In genomic region chr1:1959459-1959839, GRCh38 we compare ENCODE assay signal across 20 cellular contexts. TPM values are rescaled to one million over a fixed set of nuclear protein-coding genes. Genes with fewer than 3 reads are reported as not detected.
DNase-seq lines count a peak whose midpoint lies in the region; ATAC-seq and TF ChIP-seq lines count a peak whose summit lies in the region.
"Had no signal": no experiment of that assay in that cellular context is flagged by ENCODE, and none has a peak within 500 bp of the region (broad histone marks: within the 10 kb centered on the region; RNA-seq: fewer than 3 reads in every experiment).

No MANE protein-coding gene starts in this region.

- peaks cover 13% of the 10 kb centered on the region for H3K4me1 Mint-ChIP-seq in activated CD8-positive, alpha-beta T cell treated with anti-CD3 and anti-CD28 coated beads for 36 hours (ENCODE audit: low read depth)
- peaks cover 1% of the 10 kb centered on the region for H3K4me1 Mint-ChIP-seq in activated CD8-positive, alpha-beta T cell treated with anti-CD3 and anti-CD28 coated beads, Interleukin-2, amount 10 ng/mL, durations not matched to agents 7 days and 5 days (ENCODE audit: low read depth)

- H3K4me2 ChIP-seq in Karpas-422 (ENCODE audit: low read depth, low read length, poor library complexity, severe bottlenecking) (peak overlapping the region; percentile 29), smooth muscle cell (peak overlapping the region; percentile 72)

- peaks cover 4% of the 10 kb centered on the region; the same call in 1 of the 2 replicates for H3K4me1 ChIP-seq in Karpas-422 (ENCODE audit: low read length)
- no peaks in the 10 kb centered on the region for H3K4me1 ChIP-seq in smooth muscle cell (ENCODE audit: low read depth)
- H3K4me1 ChIP-seq: prostate gland had no signal

- peaks cover 29% of the 10 kb centered on the region for H3K27me3 Mint-ChIP-seq in activated CD8-positive, alpha-beta T cell treated with anti-CD3 and anti-CD28 coated beads for 36 hours
- peaks cover 5% of the 10 kb centered on the region for H3K27me3 Mint-ChIP-seq in activated CD8-positive, alpha-beta T cell treated with anti-CD3 and anti-CD28 coated beads, Interleukin-2, amount 10 ng/mL, durations not matched to agents 7 days and 5 days (ENCODE audit: low read depth)

- CTCF ChIA-PET in activated CD8-positive, alpha-beta T cell treated with anti-CD3 and anti-CD28 coated beads for 36 hours (lab: Charles Lee), result interaction anchor here (1.0 to 11.3 kb wide), 6 partner anchors 13 to 214 kb away, joined by 3 to 100 read pairs (median 6); no protein-coding TSS in a partner anchor
- CTCF ChIA-PET in activated CD8-positive, alpha-beta T cell treated with anti-CD3 and anti-CD28 coated beads, Interleukin-2, amount 10 ng/mL, durations not matched to agents 7 days and 5 days (lab: Charles Lee), result interaction anchor here (1.0 to 6.1 kb wide), 2 partner anchors 50 to 86 kb away, joined by 3 to 100 read pairs; no protein-coding TSS in a partner anchor

- peak overlapping the region; percentile 46 for H3K4me3 Mint-ChIP-seq in activated CD8-positive, alpha-beta T cell treated with anti-CD3 and anti-CD28 coated beads for 36 hours
- H3K4me3 Mint-ChIP-seq in activated CD8-positive, alpha-beta T cell treated with anti-CD3 and anti-CD28 coated beads, Interleukin-2, amount 10 ng/mL, durations not matched to agents 7 days and 5 days, result no peak overlapping the region
- H3K4me3 Mint-ChIP-seq: activated T-helper 1 cell treated with anti-CD3 and anti-CD28 coated beads, Interleukin-12 subunit alpha, Interleukin-12 subunit beta, Interleukin-2, Interleukin-4 antibody, amounts not matched to agents 30 ng/mL and 10 ng/mL and 1 ng/mL, durations not matched to agents 14 hours and 24 hours and 36 hours; CD14-positive monocyte; central memory CD8-positive, alpha-beta T cell; naive thymus-derived CD8-positive, alpha-beta T cell had no signal

- no peak overlapping the region for H3K27ac Mint-ChIP-seq in activated CD8-positive, alpha-beta T cell treated with anti-CD3 and anti-CD28 coated beads for 36 hours
- H3K27ac Mint-ChIP-seq in activated CD8-positive, alpha-beta T cell treated with anti-CD3 and anti-CD28 coated beads, Interleukin-2, amount 10 ng/mL, durations not matched to agents 7 days and 5 days, result no peak overlapping the region
- H3K27ac Mint-ChIP-seq: activated T-helper 1 cell treated with anti-CD3 and anti-CD28 coated beads, Interleukin-12 subunit alpha, Interleukin-12 subunit beta, Interleukin-2, Interleukin-4 antibody, amounts not matched to agents 30 ng/mL and 10 ng/mL and 1 ng/mL, durations not matched to agents 14 hours and 24 hours and 36 hours; CD14-positive monocyte; naive thymus-derived CD8-positive, alpha-beta T cell had no signal

- H4K20me1 ChIP-seq in Karpas-422 (ENCODE audit: insufficient read depth, low read depth, low read length) (no peaks in the 10 kb centered on the region), smooth muscle cell (ENCODE audit: low read depth) (no peaks in the 10 kb centered on the region)

- no peak for TF ChIP-seq CTCF in activated CD8-positive, alpha-beta T cell treated with anti-CD3 and anti-CD28 coated beads for 36 hours (IDR thresholded peaks at IDR 0.05)
- TF ChIP-seq CTCF in dorsolateral prefrontal cortex (IDR thresholded peaks at IDR 0.05 in 54 of 56, conservative IDR thresholded peaks at IDR 0.05 in 2 of 56; ENCODE audit: low read depth in 1 of 56, partially characterized antibody in 56 of 56), result no peak
- no peak for TF ChIP-seq CTCF in smooth muscle cell (IDR thresholded peaks at IDR 0.05; ENCODE audit: borderline replicate concordance, insufficient read depth, poor library complexity, severe bottlenecking)

- no peak overlapping the region for H3K27ac ChIP-seq in Karpas-422 (ENCODE audit: low read length)
- H3K27ac ChIP-seq in dorsolateral prefrontal cortex, result peak overlapping the region in 13 of 59 donors; percentile 23 to 83 (median 57)
- no peak overlapping the region for H3K27ac ChIP-seq in smooth muscle cell (ENCODE audit: low read depth)
- H3K27ac ChIP-seq: 22Rv1, lower lobe of right lung, prostate gland, transverse colon had no signal

- H3K36me3 ChIP-seq in Karpas-422 (ENCODE audit: insufficient read depth, low read length), result no peaks in the 10 kb centered on the region
- no peaks in the 10 kb centered on the region for H3K36me3 ChIP-seq in smooth muscle cell (ENCODE audit: low read depth)
- H3K36me3 ChIP-seq: lower lobe of right lung, prostate gland, transverse colon had no signal

- intact Hi-C loops in activated CD8-positive, alpha-beta T cell treated with anti-CD3 and anti-CD28 coated beads for 36 hours (cut with micrococcal nuclease), result no loop called here
- intact Hi-C loops in dorsolateral prefrontal cortex (cut with DNase I), result loop anchor here in 1 of 2 donors (2.0 to 10.0 kb wide), 2 partner anchors 89 to 195 kb away; no protein-coding TSS in a partner anchor

- H2AFZ ChIP-seq in Karpas-422 (ENCODE audit: low read length), result no peak overlapping the region
- H2AFZ ChIP-seq in smooth muscle cell (ENCODE audit: low read depth), result no peak overlapping the region

- H3K79me2 ChIP-seq in Karpas-422 (ENCODE audit: low read length) (no peaks in the 10 kb centered on the region), smooth muscle cell (ENCODE audit: low read depth) (no peaks in the 10 kb centered on the region)

- no peaks in the 10 kb centered on the region for H3K9me2 ChIP-seq in Karpas-422 (replicated peaks; ENCODE audit: insufficient read depth, low read length)

- POLR2A ChIA-PET in activated CD8-positive, alpha-beta T cell treated with anti-CD3 and anti-CD28 coated beads for 36 hours (lab: Charles Lee), result interaction anchor here (0.9 to 1.4 kb wide), 2 partner anchors 32 to 67 kb away, joined by 3 read pairs; no protein-coding TSS in a partner anchor
- POLR2A ChIA-PET in activated CD8-positive, alpha-beta T cell treated with anti-CD3 and anti-CD28 coated beads, Interleukin-2, amount 10 ng/mL, durations not matched to agents 7 days and 5 days (lab: Charles Lee), result no interaction called here

- 85% methylated on average over 12 of the region's 12 CpGs for WGBS in smooth muscle cell (ENCODE audit: low lambda C conversion rate)

- H3K9ac ChIP-seq in Karpas-422 (ENCODE audit: low read length) (no peak overlapping the region), smooth muscle cell (ENCODE audit: low read depth) (no peak overlapping the region)

- no peak for DNase-seq in activated CD8-positive, alpha-beta T cell treated with anti-CD3 and anti-CD28 coated beads for 36 hours
- no peak for DNase-seq in activated CD8-positive, alpha-beta T cell treated with anti-CD3 and anti-CD28 coated beads, Interleukin-2, amount 10 ng/mL, durations not matched to agents 7 days and 5 days
- no peak for DNase-seq in Karpas-422
- no peak for DNase-seq in dorsolateral prefrontal cortex
- DNase-seq in smooth muscle cell (lab: John Stamatoyannopoulos, UW; ENCODE audit: unreplicated experiment), result no peak
- DNase-seq in COLO829 (ENCODE audit: low spot score), result no peak
- DNase-seq in OCI-M2 (lab: John Stamatoyannopoulos, UW; ENCODE audit: unreplicated experiment), result no peak

- no peak for ATAC-seq in activated CD8-positive, alpha-beta T cell treated with anti-CD3 and anti-CD28 coated beads for 36 hours
- no peak for ATAC-seq in activated CD8-positive, alpha-beta T cell treated with anti-CD3 and anti-CD28 coated beads, Interleukin-2, amount 10 ng/mL, durations not matched to agents 7 days and 5 days
- ATAC-seq in GM18909 (IDR thresholded peaks at IDR 0.05; ENCODE audit: poor library complexity, unreplicated experiment), result no peak

- peaks cover 3% of the 10 kb centered on the region for H3K9me3 Mint-ChIP-seq in activated CD8-positive, alpha-beta T cell treated with anti-CD3 and anti-CD28 coated beads for 36 hours
- peaks cover 4% of the 10 kb centered on the region for H3K9me3 Mint-ChIP-seq in activated CD8-positive, alpha-beta T cell treated with anti-CD3 and anti-CD28 coated beads, Interleukin-2, amount 10 ng/mL, durations not matched to agents 7 days and 5 days (ENCODE audit: insufficient read depth)
- H3K9me3 Mint-ChIP-seq: activated T-helper 1 cell treated with anti-CD3 and anti-CD28 coated beads, Interleukin-12 subunit alpha, Interleukin-12 subunit beta, Interleukin-2, Interleukin-4 antibody, amounts not matched to agents 30 ng/mL and 10 ng/mL and 1 ng/mL, durations not matched to agents 14 hours and 24 hours and 36 hours had no signal

- H3K4me3 ChIP-seq in Karpas-422 (ENCODE audit: low read length), result no peak overlapping the region
- H3K4me3 ChIP-seq in dorsolateral prefrontal cortex, result peak overlapping the region in 41 of 59 donors; percentile 6 to 54 (median 32)
- H3K4me3 ChIP-seq in smooth muscle cell, result no peak overlapping the region
- H3K4me3 ChIP-seq: lower lobe of right lung, prostate gland, transverse colon had no signal

- H3K9me3 ChIP-seq in Karpas-422 (ENCODE audit: low read length) (no peaks in the 10 kb centered on the region), smooth muscle cell (replicated peaks; ENCODE audit: low read depth) (no peaks in the 10 kb centered on the region)
- H3K9me3 ChIP-seq: lower lobe of right lung, prostate gland, transverse colon had no signal

- no peaks in the 10 kb centered on the region for H3K36me3 Mint-ChIP-seq in activated CD8-positive, alpha-beta T cell treated with anti-CD3 and anti-CD28 coated beads for 36 hours (ENCODE audit: low read depth)
- no peaks in the 10 kb centered on the region for H3K36me3 Mint-ChIP-seq in activated CD8-positive, alpha-beta T cell treated with anti-CD3 and anti-CD28 coated beads, Interleukin-2, amount 10 ng/mL, durations not matched to agents 7 days and 5 days (ENCODE audit: low read depth)
- H3K36me3 Mint-ChIP-seq: CD14-positive monocyte; naive thymus-derived CD8-positive, alpha-beta T cell had no signal

- no peaks in the 10 kb centered on the region for H3F3A ChIP-seq in smooth muscle cell (ENCODE audit: low read depth)

- H3K27me3 ChIP-seq in Karpas-422 (ENCODE audit: low read length) (no peaks in the 10 kb centered on the region), dorsolateral prefrontal cortex (peaks cover 0 to 23% (median 0%) of the 10 kb centered on the region in 45 donors), smooth muscle cell (ENCODE audit: low read depth) (no peaks in the 10 kb centered on the region)

RNA-seq across cellular contexts. Expression of gene TMEM52, which starts 40.4 kb away (rescaled TPM):
- 1 to 10 TPM; 2.1 to 2.2 TPM for total RNA-seq in activated CD8-positive, alpha-beta T cell treated with anti-CD3 and anti-CD28 coated beads for 36 hours
- total RNA-seq in activated CD8-positive, alpha-beta T cell treated with anti-CD3 and anti-CD28 coated beads, Interleukin-2, amount 10 ng/mL, durations not matched to agents 7 days and 5 days, result under 1 TPM in 1 of 2 experiments, not detected in 1; 0.70 TPM
- not detected in 2 replicates for total RNA-seq in Karpas-422 (2014; rRNA removed; shearing (Covaris generic); ENCODE audit: low replicate concordance)
- total RNA-seq in dorsolateral prefrontal cortex, result 1 to 10 TPM in 71 of 120 experiments, under 1 TPM in 34, not detected in 15; 0.40 to 4.5 (median 1.4) TPM
- total RNA-seq in smooth muscle cell, result 0.18 and 0.45 TPM in 2 replicates
- polyA plus RNA-seq in smooth muscle cell, result 1.7 and 7.4 TPM in 2 replicates
- polyA plus RNA-seq: CD14-positive monocyte had no signal

RNA-seq across cellular contexts. Expression of gene CFAP74, which starts 44.1 kb away (rescaled TPM):
- total RNA-seq in activated CD8-positive, alpha-beta T cell treated with anti-CD3 and anti-CD28 coated beads for 36 hours, result under 1 TPM; 0.38 to 0.41 TPM
- not detected for total RNA-seq in activated CD8-positive, alpha-beta T cell treated with anti-CD3 and anti-CD28 coated beads, Interleukin-2, amount 10 ng/mL, durations not matched to agents 7 days and 5 days
- total RNA-seq in Karpas-422 (2014; rRNA removed; shearing (Covaris generic); ENCODE audit: low replicate concordance), result not detected in 2 replicates
- total RNA-seq in dorsolateral prefrontal cortex, result 10 to 100 TPM in 85 of 120 experiments, 1 to 10 TPM in 35; 3.1 to 23.8 (median 12.0) TPM
- 0.09 TPM in 1 of 2 replicates, not detected in the other for total RNA-seq in smooth muscle cell
- polyA plus RNA-seq in smooth muscle cell, result not detected in 2 replicates
- total RNA-seq: activated T-helper 1 cell treated with anti-CD3 and anti-CD28 coated beads, Interleukin-12 subunit alpha, Interleukin-12 subunit beta, Interleukin-2, Interleukin-4 antibody, amounts not matched to agents 30 ng/mL and 10 ng/mL and 1 ng/mL, durations not matched to agents 14 hours and 24 hours and 36 hours; fibroblast of villous mesenchyme; naive thymus-derived CD8-positive, alpha-beta T cell; transverse colon had no signal
- polyA plus RNA-seq: CD14-positive monocyte; naive thymus-derived CD8-positive, alpha-beta T cell had no signal

RNA-seq across cellular contexts. Expression of gene CALML6, which starts 44.4 kb away (rescaled TPM):
- under 1 TPM; 0.47 to 0.76 TPM for total RNA-seq in activated CD8-positive, alpha-beta T cell treated with anti-CD3 and anti-CD28 coated beads for 36 hours
- total RNA-seq in activated CD8-positive, alpha-beta T cell treated with anti-CD3 and anti-CD28 coated beads, Interleukin-2, amount 10 ng/mL, durations not matched to agents 7 days and 5 days, result under 1 TPM; 0.21 to 0.42 TPM
- 0.32 TPM in 1 of 2 replicates, not detected in the other for total RNA-seq in Karpas-422 (2014; rRNA removed; shearing (Covaris generic); ENCODE audit: low replicate concordance)
- 1 to 10 TPM in 79 of 120 experiments, under 1 TPM in 38, not detected in 3; 0.25 to 4.5 (median 1.2) TPM for total RNA-seq in dorsolateral prefrontal cortex
- 1.3 TPM in 1 of 2 replicates, not detected in the other for total RNA-seq in smooth muscle cell
- polyA plus RNA-seq in smooth muscle cell, result 0.18 and 0.46 TPM in 2 replicates
- total RNA-seq: lower lobe of right lung, mononuclear cell, occipital lobe had no signal
- polyA plus RNA-seq: CD14-positive monocyte; naive thymus-derived CD8-positive, alpha-beta T cell had no signal

RNA-seq across cellular contexts. Expression of gene GABRD, which starts 59.7 kb away (rescaled TPM):
- not detected for total RNA-seq in activated CD8-positive, alpha-beta T cell treated with anti-CD3 and anti-CD28 coated beads for 36 hours
- not detected for total RNA-seq in activated CD8-positive, alpha-beta T cell treated with anti-CD3 and anti-CD28 coated beads, Interleukin-2, amount 10 ng/mL, durations not matched to agents 7 days and 5 days
- total RNA-seq in Karpas-422 (2014; rRNA removed; shearing (Covaris generic); ENCODE audit: low replicate concordance), result not detected in 2 replicates
- total RNA-seq in dorsolateral prefrontal cortex (100 to 1,000 TPM in 62 of 120 experiments, 10 to 100 TPM in 58; 24.7 to 182 (median 102) TPM), smooth muscle cell (not detected in 2 replicates)
- not detected in 2 replicates for polyA plus RNA-seq in smooth muscle cell
- total RNA-seq: fibroblast of villous mesenchyme; mononuclear cell; naive thymus-derived CD8-positive, alpha-beta T cell; sciatic nerve; transverse colon had no signal
- polyA plus RNA-seq: CD14-positive monocyte; naive thymus-derived CD8-positive, alpha-beta T cell had no signal

Comparison
In these comparisons a context has a peak if more than half of its experiments do, and no peak if none do; other contexts are left out.
1. H3K4me3 ChIP-seq: peak in dorsolateral prefrontal cortex (41 of 59); none in Karpas-422 (single experiment) and smooth muscle cell (single experiment).